8 cellular contexts compared by ENCODE assay signal in the genomic region with DNA sequence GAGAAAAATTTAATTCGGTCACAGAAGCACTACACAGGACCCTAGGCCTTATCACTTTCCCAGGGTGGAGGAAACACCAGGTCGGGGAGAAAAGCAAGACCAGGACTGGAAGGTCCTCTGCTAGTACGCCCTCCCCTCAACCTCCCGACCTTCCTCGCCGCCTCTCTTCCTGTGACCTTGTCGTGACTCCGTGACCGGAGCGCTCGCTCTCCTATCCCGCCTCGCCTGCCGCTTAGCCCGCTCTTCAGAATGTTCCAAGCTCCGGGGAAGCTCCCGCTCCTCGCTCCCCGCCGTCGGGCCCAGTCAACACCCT. TPM values are rescaled to one million over a fixed set of nuclear protein-coding genes. Genes with fewer than 3 reads are reported as not detected.
DNase-seq lines count a peak whose midpoint lies in the region; ATAC-seq, FAIRE-seq and TF ChIP-seq lines count a peak whose summit lies in the region.

No MANE protein-coding gene starts in this region.

- no peaks in the 10 kb centered on the region for H3K27me3 ChIP-seq in bronchial epithelial cell (ENCODE audit: control insufficient read depth, insufficient read depth, low read length)

- DNase-seq in AG10803 (ENCODE audit: low read depth) (no peak), RWPE1 (ENCODE audit: low spot score) (peak; percentile 26), bronchial epithelial cell (ENCODE audit: low read depth) (no peak), left lobe of liver (ENCODE audit: low spot score) (peak; percentile 69), NCI-H128 (lab: John Stamatoyannopoulos, UW; ENCODE audit: unreplicated experiment) (no peak)
- DNase-seq in stimulated activated naive CD4-positive, alpha-beta T cell treated with Interleukin-2 at 50 U/mL for 16 hours (lab: John Stamatoyannopoulos, UW): peak; percentile 46

- H3K36me3 ChIP-seq in bronchial epithelial cell (ENCODE audit: control insufficient read depth, insufficient read depth, low read length): peaks cover 1% of the 10 kb centered on the region

- TF ChIP-seq CTCF in AG10803 (conservative IDR thresholded peaks at IDR 0.05; ENCODE audit: low read length) (no peak), RWPE1 (conservative IDR thresholded peaks at IDR 0.05; ENCODE audit: low read depth) (no peak), bronchial epithelial cell (IDR thresholded peaks at IDR 0.05; ENCODE audit: insufficient read depth, low read length, severe bottlenecking) (no peak)

- H3K27ac ChIP-seq in RWPE1: peak overlapping the region; percentile 91

- ATAC-seq in GM18511 (IDR thresholded peaks at IDR 0.05; ENCODE audit: unreplicated experiment) (peak; percentile 24), HG03039 (IDR thresholded peaks at IDR 0.05; ENCODE audit: unreplicated experiment) (peak; percentile 20), left lobe of liver (peak; percentile 57)

- POLR2A ChIA-PET in RWPE1 (lab: Yijun Ruan, JAX; ENCODE audit: low non-redundant PET): no interaction called here

- no peak for FAIRE-seq in bronchial epithelial cell (lab: Jason Lieb, UNC)

- H3K4me3 ChIP-seq in AG10803 (ENCODE audit: low read length) (peak overlapping the region; percentile 91), bronchial epithelial cell (ENCODE audit: low read depth, low read length) (peak overlapping the region; percentile 86)

- CTCF ChIA-PET in RWPE1 (lab: Yijun Ruan, JAX): no interaction called here

RNA-seq across cellular contexts. Expression of gene HIGD1A, which starts 0.5 kb away (rescaled TPM):
- total RNA-seq in bronchial epithelial cell (219 and 291 TPM in 2 replicates), left lobe of liver (112 TPM)

RNA-seq across cellular contexts. Expression of gene ACKR2, which starts 5.5 kb away (rescaled TPM):
- 1.3 and 3.3 TPM in 2 replicates for total RNA-seq in bronchial epithelial cell
- 17.6 TPM for total RNA-seq in left lobe of liver

RNA-seq across cellular contexts. Expression of gene CCDC13, which starts 30.7 kb away (rescaled TPM):
- total RNA-seq in bronchial epithelial cell: 1.4 and 1.6 TPM in 2 replicates
- 1.6 TPM for total RNA-seq in left lobe of liver

Comparison
In these comparisons a context has a peak if more than half of its experiments do, and no peak if none do; other contexts are left out.
1. DNase-seq: peak in RWPE1 (single experiment), left lobe of liver (single experiment) and stimulated activated naive CD4-positive, alpha-beta T cell treated with Interleukin-2 at 50 U/mL for 16 hours (single experiment); none in AG10803 (single experiment), bronchial epithelial cell (single experiment) and NCI-H128 (single experiment).
2. Peak in every context shown above with its lines, with median percentiles within 50 percentile points of each other: ATAC-seq.